ENCODE assay signal across 8 cellular contexts in the genomic region with DNA sequence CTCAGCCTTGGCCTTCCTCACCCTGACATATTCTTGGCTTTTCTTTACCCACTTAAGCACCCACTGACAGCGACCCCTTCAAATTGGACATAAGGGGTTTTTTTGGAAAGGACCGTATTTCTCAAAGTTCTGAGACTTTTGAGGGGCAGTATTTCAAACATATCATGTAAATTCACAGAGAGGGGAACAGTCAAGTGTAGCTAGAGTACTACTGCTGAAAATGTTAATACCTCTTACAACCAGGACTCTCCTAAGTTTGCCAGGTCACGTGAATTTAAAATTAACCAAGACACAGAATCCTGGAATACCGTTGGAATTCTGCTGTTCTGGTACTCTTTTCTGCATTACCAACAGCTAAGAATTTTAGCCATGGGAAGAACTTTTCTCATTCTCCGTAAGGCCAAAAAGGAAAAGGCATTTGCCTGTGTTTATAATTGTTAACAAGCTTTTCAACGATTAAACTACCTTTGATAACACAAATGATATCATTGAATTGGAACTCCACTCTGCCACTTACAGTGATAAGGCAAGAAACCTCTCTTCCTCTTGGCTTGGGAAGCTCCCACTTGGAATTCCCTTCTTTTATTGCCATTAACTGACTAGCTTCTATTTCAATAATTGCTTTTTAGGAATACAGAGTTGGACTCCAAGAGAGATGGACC. TPM values are rescaled to one million over a fixed set of nuclear protein-coding genes. Genes with fewer than 3 reads are reported as not detected.
A peak's percentile ranks its signal among the peaks of the same experiment; 100 is the strongest.
DNase-seq lines count a peak whose midpoint lies in the region; ATAC-seq, FAIRE-seq and TF ChIP-seq lines count a peak whose summit lies in the region.

No MANE protein-coding gene starts in this region.

- no peak for TF ChIP-seq POLR2A in tibial nerve (IDR thresholded peaks at IDR 0.05)

- peak overlapping the region; percentile 97 for H3K27ac Mint-ChIP-seq in activated naive CD4-positive, alpha-beta T cell treated with anti-CD3 and anti-CD28 coated beads for 36 hours
- peak overlapping the region; percentile 99 for H3K27ac Mint-ChIP-seq in activated naive CD8-positive, alpha-beta T cell treated with anti-CD3 and anti-CD28 coated beads, Interleukin-2, amount 50 U/mL, for 24 hours

- no peaks in the 10 kb centered on the region for H3K9me3 ChIP-seq in tibial nerve

- peak overlapping the region; percentile 60 to 76 (median 70) for H3K4me3 ChIP-seq in tibial nerve

- CTCF ChIA-PET in activated naive CD4-positive, alpha-beta T cell treated with anti-CD3 and anti-CD28 coated beads for 36 hours (lab: Charles Lee) = interaction anchor here (0.8 kb wide), 1 partner anchor 148 kb away, joined by 3 read pairs; no protein-coding TSS in a partner anchor

- no peaks in the 10 kb centered on the region for H3K27me3 ChIP-seq in tibial nerve

- ATAC-seq in activated naive CD8-positive, alpha-beta T cell treated with anti-CD3 and anti-CD28 coated beads, Interleukin-2, amount 50 U/mL, for 24 hours = no peak

- H3K36me3 ChIP-seq in tibial nerve = no peaks in the 10 kb centered on the region

- H3K36me3 Mint-ChIP-seq in activated naive CD4-positive, alpha-beta T cell treated with anti-CD3 and anti-CD28 coated beads for 36 hours (ENCODE audit: low read depth) = peaks cover 17% of the 10 kb centered on the region
- H3K36me3 Mint-ChIP-seq in activated naive CD8-positive, alpha-beta T cell treated with anti-CD3 and anti-CD28 coated beads, Interleukin-2, amount 50 U/mL, for 24 hours (ENCODE audit: low read depth) = peaks cover 41% of the 10 kb centered on the region

- intact Hi-C loops in activated naive CD4-positive, alpha-beta T cell treated with anti-CD3 and anti-CD28 coated beads for 36 hours (cut with micrococcal nuclease) = loop anchor here (1.0 to 5.0 kb wide), 3 partner anchors 150 to 371 kb away; no protein-coding TSS in a partner anchor

- TF ChIP-seq EP300 in tibial nerve (IDR thresholded peaks at IDR 0.05) = no peak

- H3K9me3 Mint-ChIP-seq in activated naive CD4-positive, alpha-beta T cell treated with anti-CD3 and anti-CD28 coated beads for 36 hours = peaks cover 7% of the 10 kb centered on the region
- peaks cover 6% of the 10 kb centered on the region for H3K9me3 Mint-ChIP-seq in activated naive CD8-positive, alpha-beta T cell treated with anti-CD3 and anti-CD28 coated beads, Interleukin-2, amount 50 U/mL, for 24 hours

- H3K4me1 Mint-ChIP-seq in activated naive CD4-positive, alpha-beta T cell treated with anti-CD3 and anti-CD28 coated beads for 36 hours (ENCODE audit: low read depth) = peaks cover 14% of the 10 kb centered on the region
- peaks cover 51% of the 10 kb centered on the region for H3K4me1 Mint-ChIP-seq in activated naive CD8-positive, alpha-beta T cell treated with anti-CD3 and anti-CD28 coated beads, Interleukin-2, amount 50 U/mL, for 24 hours

- no peak for FAIRE-seq in RCC 7860 (lab: Jason Lieb, UNC)

- H3K4me1 ChIP-seq in tibial nerve = peaks cover 0 to 39% (median 13%) of the 10 kb centered on the region in 4 donors

- no peaks in the 10 kb centered on the region for H3K27me3 Mint-ChIP-seq in activated naive CD4-positive, alpha-beta T cell treated with anti-CD3 and anti-CD28 coated beads for 36 hours (ENCODE audit: low read depth)
- no peaks in the 10 kb centered on the region for H3K27me3 Mint-ChIP-seq in activated naive CD8-positive, alpha-beta T cell treated with anti-CD3 and anti-CD28 coated beads, Interleukin-2, amount 50 U/mL, for 24 hours

- peak overlapping the region; percentile 90 for H3K4me3 Mint-ChIP-seq in activated naive CD4-positive, alpha-beta T cell treated with anti-CD3 and anti-CD28 coated beads for 36 hours
- H3K4me3 Mint-ChIP-seq in activated naive CD8-positive, alpha-beta T cell treated with anti-CD3 and anti-CD28 coated beads, Interleukin-2, amount 50 U/mL, for 24 hours = peak overlapping the region; percentile 92

- no peak for TF ChIP-seq CTCF in tibial nerve (IDR thresholded peaks at IDR 0.05)

- H3K27ac ChIP-seq in tibial nerve = peak overlapping the region; percentile 95 to 99 (median 98)

- WGBS in tibial nerve, 2 donors = 24 to 29% methylated on average over 6 of the region's 6 CpGs

- no peak for DNase-seq in activated naive CD4-positive, alpha-beta T cell treated with anti-CD3 and anti-CD28 coated beads for 36 hours
- no peak for DNase-seq in activated naive CD4-positive, alpha-beta T cell treated with Interleukin-2 at 50 U/mL for 16 hours
- no peak for DNase-seq in activated naive CD8-positive, alpha-beta T cell treated with anti-CD3 and anti-CD28 coated beads, Interleukin-2, amount 50 U/mL, for 24 hours
- DNase-seq in kidney tubule cell (ENCODE audit: low spot score) (peak; percentile 17), tibial nerve (ENCODE audit: low spot score in 2 of 2) (no peak), RCC 7860 (ENCODE audit: low spot score) (no peak)
- DNase-seq in stimulated activated naive CD4-positive, alpha-beta T cell (lab: John Stamatoyannopoulos, UW) = no peak
- DNase-seq in stimulated activated CD4-positive, alpha-beta T cell treated with anti-CD3 and anti-CD28 coated beads, Interleukin-1b, Interleukin-23, amount 100 ng/mL, for 48 hours = no peak

RNA-seq across cellular contexts. Expression of a gene that starts 0.6 kb away (rescaled TPM):
- total RNA-seq in activated naive CD4-positive, alpha-beta T cell treated with anti-CD3 and anti-CD28 coated beads for 36 hours = 10 to 100 TPM; 24.6 to 26.0 TPM
- 10 to 100 TPM; 25.8 to 34.5 (median 31.3) TPM for total RNA-seq in tibial nerve
